15 cellular contexts compared by ENCODE assay signal in genomic region chr3:64049136-64049535, GRCh38. TPM values are rescaled to one million over a fixed set of nuclear protein-coding genes. Genes with fewer than 3 reads are reported as not detected.
DNase-seq lines count a peak whose midpoint lies in the region; ATAC-seq, FAIRE-seq and TF ChIP-seq lines count a peak whose summit lies in the region.
"Had no signal": no experiment of that assay in that cellular context is flagged by ENCODE, and none has a peak within 500 bp of the region (broad histone marks: within the 10 kb centered on the region; RNA-seq: fewer than 3 reads in every experiment).

No MANE protein-coding gene starts in this region.

- H2AFZ ChIP-seq in endothelial cell of umbilical vein (ENCODE audit: low read depth, low read length) (no peak overlapping the region), osteoblast (ENCODE audit: low read length) (no peak overlapping the region)

- H3K9me3 ChIP-seq in endothelial cell of umbilical vein (replicated peaks; ENCODE audit: control insufficient read depth, insufficient read depth, low read length) (no peaks in the 10 kb centered on the region), osteoblast (ENCODE audit: low read depth, low read length) (no peaks in the 10 kb centered on the region), testis (no peaks in the 10 kb centered on the region)
- H3K9me3 ChIP-seq: left ventricle myocardium inferior had no signal

- H3K4me3 ChIP-seq in endothelial cell of umbilical vein (replicated peaks in 1 of 3; ENCODE audit: insufficient read depth in 1 of 3, low read depth in 1 of 3, low read length in 3 of 3) = no peak overlapping the region
- H3K4me3 ChIP-seq in osteoblast (ENCODE audit: insufficient read depth, low read length) = no peak overlapping the region
- H3K4me3 ChIP-seq in testis = no peak overlapping the region
- H3K4me3 ChIP-seq: left ventricle myocardium inferior had no signal

- BruUV-seq in endothelial cell of umbilical vein (replicated peaks; lab: Mats Ljungman, UMichigan) = no TSS peak

- ATAC-seq in GM18517 (IDR thresholded peaks at IDR 0.05; ENCODE audit: unreplicated experiment) = no peak

- no peak for FAIRE-seq in endothelial cell of umbilical vein (lab: Jason Lieb, UNC)
- FAIRE-seq: GM12892 had no signal

- WGBS in testis, 2 donors = 92 to 96% methylated on average over 3 of the region's 3 CpGs

- no peaks in the 10 kb centered on the region for H3K36me3 ChIP-seq in endothelial cell of umbilical vein (ENCODE audit: control insufficient read depth in 2 of 2, extremely low read depth in 1 of 2, insufficient read depth in 2 of 2, low read length in 2 of 2)
- H3K36me3 ChIP-seq in osteoblast (ENCODE audit: insufficient read depth, low read length) = no peaks in the 10 kb centered on the region
- H3K36me3 ChIP-seq in testis (ENCODE audit: low read depth, missing control alignments) = no peaks in the 10 kb centered on the region
- H3K36me3 ChIP-seq: left ventricle myocardium inferior had no signal

- intact Hi-C loops in endothelial cell of umbilical vein (cut with micrococcal nuclease) (no loop called here), testis (cut with DNase I; ENCODE audit: low total_unique reads) (no loop called here)

- CTCF ChIA-PET in endothelial cell of umbilical vein (lab: Charles Lee) = interaction anchor here (1.4 kb wide), 1 partner anchor 10 kb away, joined by 5 read pairs; no protein-coding TSS in a partner anchor

- H4K20me1 ChIP-seq in endothelial cell of umbilical vein (replicated peaks; ENCODE audit: control insufficient read depth, extremely low read depth, insufficient read depth, low read length) = no peaks in the 10 kb centered on the region
- no peaks in the 10 kb centered on the region for H4K20me1 ChIP-seq in osteoblast (ENCODE audit: insufficient read depth, low read length)

- no peak overlapping the region for H3K9ac ChIP-seq in endothelial cell of umbilical vein (replicated peaks; ENCODE audit: extremely low read depth, insufficient read depth, low read length)

- H3K79me2 ChIP-seq in endothelial cell of umbilical vein (ENCODE audit: control insufficient read depth, insufficient read depth, low read length) = no peaks in the 10 kb centered on the region
- no peaks in the 10 kb centered on the region for H3K79me2 ChIP-seq in osteoblast (ENCODE audit: insufficient read depth, low read length)

- H3K27ac ChIP-seq in endothelial cell of umbilical vein (ENCODE audit: insufficient read depth, low read depth, low read length) = no peak overlapping the region
- no peak overlapping the region for H3K27ac ChIP-seq in osteoblast (ENCODE audit: low read depth, low read length)
- no peak overlapping the region for H3K27ac ChIP-seq in testis
- H3K27ac ChIP-seq: left ventricle myocardium inferior had no signal

- no peaks in the 10 kb centered on the region for H3K4me1 ChIP-seq in endothelial cell of umbilical vein (ENCODE audit: control insufficient read depth, extremely low read depth, insufficient read depth, low read length)
- peaks cover 15% of the 10 kb centered on the region for H3K4me1 ChIP-seq in osteoblast (ENCODE audit: insufficient read depth, low read length)
- H3K4me1 ChIP-seq in testis = no peaks in the 10 kb centered on the region

- H3K27me3 ChIP-seq in endothelial cell of umbilical vein (ENCODE audit: control insufficient read depth in 2 of 2, insufficient read depth in 2 of 2, low read length in 2 of 2) (peaks cover 4 to 12% of the 10 kb centered on the region in 2 experiments), osteoblast (ENCODE audit: insufficient read depth, low read length) (no peaks in the 10 kb centered on the region), testis (no peaks in the 10 kb centered on the region)

- H3K4me2 ChIP-seq in endothelial cell of umbilical vein (ENCODE audit: insufficient read depth, low read length) (no peak overlapping the region), osteoblast (ENCODE audit: insufficient read depth, low read length) (no peak overlapping the region)

- dilution Hi-C loops in endothelial cell of umbilical vein (cut with MboI; ENCODE audit: extremely low pct_ligation_motif_present, low sequenced_read_pairs) = loop anchor here (25.0 kb wide), 1 partner anchor 413 kb away; no protein-coding TSS in a partner anchor

- TF ChIP-seq CTCF in endothelial cell of umbilical vein (IDR thresholded peaks at IDR 0.05; ENCODE audit: extremely low read depth in 1 of 2, insufficient read depth in 1 of 2, low read depth in 1 of 2, low read length in 2 of 2) = no peak
- TF ChIP-seq CTCF in osteoblast (IDR thresholded peaks at IDR 0.05; ENCODE audit: extremely low read depth, low read depth, low read length) = no peak
- no peak for TF ChIP-seq CTCF in testis (IDR thresholded peaks at IDR 0.05)

- peak; percentile 34 for DNase-seq in activated CD4-positive, alpha-beta T cell treated with anti-CD3 and anti-CD28 coated beads for 48 hours
- no peak for DNase-seq in activated CD4-positive, alpha-beta T cell treated with anti-CD3 and anti-CD28 coated beads, Interleukin-2, amount 50 U/mL, for 1 hour
- DNase-seq in LHCN-M2 (ENCODE audit: low read depth) = peak; percentile 23
- DNase-seq in endothelial cell of umbilical vein (ENCODE audit: low read depth, low spot score) = peak; percentile 16
- peak; percentile 60 for DNase-seq in osteoblast (ENCODE audit: insufficient read length, low spot score, missing footprints)
- no peak for DNase-seq in NK-92 (lab: John Stamatoyannopoulos, UW; ENCODE audit: unreplicated experiment)
- no peak for DNase-seq in testis
- DNase-seq: activated naive CD4-positive, alpha-beta T cell treated with anti-CD3 and anti-CD28 coated beads, Interleukin-2, amount 50 U/mL, for 16 hours; DMS153; left ventricle myocardium inferior; NCI-H146; nephron progenitor cell; SIG-M5 had no signal

- H3K9me1 ChIP-seq in endothelial cell of umbilical vein (replicated peaks; ENCODE audit: control insufficient read depth, extremely low read depth, insufficient read depth, low read length) = no peaks in the 10 kb centered on the region

- no peak for TF ChIP-seq POLR2A in endothelial cell of umbilical vein (IDR thresholded peaks at IDR 0.05; ENCODE audit: low read depth, low read length)
- no peak for TF ChIP-seq POLR2A in testis (IDR thresholded peaks at IDR 0.05)

- POLR2A ChIA-PET in endothelial cell of umbilical vein (lab: Charles Lee) = no interaction called here

TF ChIP-seq in endothelial cell of umbilical vein, 7 proteins besides CTCF, POLR2A, EP300 and RAD21:
- TF ChIP-seq JUN (IDR thresholded peaks at IDR 0.05; ENCODE audit: borderline replicate concordance, insufficient read depth, insufficient read length, low read depth) (peak; percentile 27), POLR2AphosphoS5 (IDR thresholded peaks at IDR 0.05; ENCODE audit: insufficient read depth, low read depth, low read length) (no peak), GATA2 (IDR thresholded peaks at IDR 0.05; ENCODE audit: insufficient read depth, insufficient read length, low read depth, low read length) (no peak), FOS (IDR thresholded peaks at IDR 0.05; ENCODE audit: borderline replicate concordance, insufficient read depth, low read length) (peak; percentile 56)

RNA-seq across cellular contexts. Expression of gene PSMD6, which starts 25.8 kb away (rescaled TPM):
- total RNA-seq in LHCN-M2 (2014; rRNA removed) (104 and 144 TPM in 2 replicates), endothelial cell of umbilical vein (89.4 and 90.8 TPM in 2 replicates), osteoblast (76.7 and 77.5 TPM in 2 replicates), testis (100 to 1,000 TPM; 105 to 128 TPM)
- 82.3 TPM for polyA plus RNA-seq in LHCN-M2 (2012)
- polyA plus RNA-seq in endothelial cell of umbilical vein (38.3 and 53.7 TPM in 2 replicates), testis (ENCODE audit: insufficient read depth, low read depth, low replicate concordance) (249 TPM)
- polyA plus RNA-seq in endothelial cell of umbilical vein (2011; cell fraction: cytosol; rRNA removed) = 65.5 and 65.9 TPM in 2 replicates
- 70.6 and 95.7 TPM in 2 replicates for polyA plus RNA-seq in endothelial cell of umbilical vein (2011; cell fraction: nucleus; rRNA removed)
- 79.5 and 136 TPM in 2 replicates for polyA plus RNA-seq in endothelial cell of umbilical vein (2012)
- 42.5 and 44.5 TPM in 2 replicates for polyA minus RNA-seq in endothelial cell of umbilical vein
- polyA minus RNA-seq in endothelial cell of umbilical vein (2011; cell fraction: cytosol; rRNA and poly(A)+ RNA removed) = 19.8 TPM
- 96.2 and 126 TPM in 2 replicates for polyA minus RNA-seq in endothelial cell of umbilical vein (2011; cell fraction: nucleus; rRNA and poly(A)+ RNA removed)

Comparison
In these comparisons a context has a peak if more than half of its experiments do, and no peak if none do; other contexts are left out.
1. DNase-seq: peak in activated CD4-positive, alpha-beta T cell treated with anti-CD3 and anti-CD28 coated beads for 48 hours (single experiment), LHCN-M2 (single experiment), endothelial cell of umbilical vein (single experiment) and osteoblast (single experiment); none in activated CD4-positive, alpha-beta T cell treated with anti-CD3 and anti-CD28 coated beads, Interleukin-2, amount 50 U/mL, for 1 hour (single experiment), NK-92 (single experiment) and testis (single experiment).